In genomic region chr1:110083453-110084225, GRCh38 we compare ENCODE assay signal across 9 cellular contexts. TPM values are rescaled to one million over a fixed set of nuclear protein-coding genes. Genes with fewer than 3 reads are reported as not detected.
A peak's percentile ranks its signal among the peaks of the same experiment; 100 is the strongest.
DNase-seq lines count a peak whose midpoint lies in the region; ATAC-seq and TF ChIP-seq lines count a peak whose summit lies in the region.
"Had no signal": no experiment of that assay in that cellular context is flagged by ENCODE, and none has a peak within 500 bp of the region (broad histone marks: within the 10 kb centered on the region; RNA-seq: fewer than 3 reads in every experiment).

No MANE protein-coding gene starts in this region.

- H3K4me1 ChIP-seq in mucosa of rectum (ENCODE audit: control insufficient read depth in 2 of 2, insufficient read depth in 2 of 2, low read length in 2 of 2): peaks cover 9% of the 10 kb centered on the region in 2 donors
- H3K4me1 ChIP-seq: SJSA1 had no signal

- peaks cover 17% of the 10 kb centered on the region for H3K4me1 Mint-ChIP-seq in activated CD8-positive, alpha-beta memory T cell treated with anti-CD3 and anti-CD28 coated beads, Interleukin-2, amount 10 ng/mL, durations not matched to agents 7 days and 5 days
- peaks cover 25% of the 10 kb centered on the region for H3K4me1 Mint-ChIP-seq in type B pancreatic cell (ENCODE audit: unreplicated experiment)

- H3K27ac ChIP-seq in mucosa of rectum (ENCODE audit: low read depth in 2 of 2, low read length in 2 of 2): no peak overlapping the region
- H3K27ac ChIP-seq: SJSA1 had no signal

- no peak for DNase-seq in activated CD8-positive, alpha-beta memory T cell treated with anti-CD3 and anti-CD28 coated beads, Interleukin-2, amount 10 ng/mL, durations not matched to agents 7 days and 5 days
- no peak for DNase-seq in activated CD8-positive, alpha-beta memory T cell treated with anti-CD3 and anti-CD28 coated beads, Interleukin-2, amount 50 U/mL, for 48 hours
- DNase-seq in choroid plexus epithelial cell (ENCODE audit: low read depth): no peak
- no peak for DNase-seq in type B pancreatic cell (ENCODE audit: extremely low spot score, unreplicated experiment)
- no peak for DNase-seq in NCI-H82 treated with DMSO at 0.1 percent for 48 hours (lab: John Stamatoyannopoulos, UW; ENCODE audit: unreplicated experiment)
- DNase-seq in RKO (ENCODE audit: low spot score): no peak
- no peak for DNase-seq in NCI-H510A treated with DMSO at 0.1 percent for 48 hours (lab: John Stamatoyannopoulos, UW)

- ATAC-seq in activated CD8-positive, alpha-beta memory T cell treated with anti-CD3 and anti-CD28 coated beads, Interleukin-2, amount 10 ng/mL, durations not matched to agents 7 days and 5 days: peak; percentile 31

- peaks cover 21 to 39% of the 10 kb centered on the region in 2 donors for H3K27me3 ChIP-seq in mucosa of rectum (ENCODE audit: control insufficient read depth in 2 of 2, insufficient read depth in 2 of 2, low read length in 2 of 2)

- no peak overlapping the region for H3K27ac Mint-ChIP-seq in activated CD8-positive, alpha-beta memory T cell treated with anti-CD3 and anti-CD28 coated beads, Interleukin-2, amount 10 ng/mL, durations not matched to agents 7 days and 5 days
- H3K27ac Mint-ChIP-seq in type B pancreatic cell: peak overlapping the region; percentile 25

- peak overlapping the region; percentile 18 for H3K4me3 ChIP-seq in choroid plexus epithelial cell (ENCODE audit: low read depth, low read length)
- peak overlapping the region; percentile 66 to 72 for H3K4me3 ChIP-seq in mucosa of rectum (ENCODE audit: low read length in 2 of 2)
- H3K4me3 ChIP-seq: SJSA1 had no signal

- peaks cover 55% of the 10 kb centered on the region for H3K27me3 Mint-ChIP-seq in activated CD8-positive, alpha-beta memory T cell treated with anti-CD3 and anti-CD28 coated beads, Interleukin-2, amount 10 ng/mL, durations not matched to agents 7 days and 5 days
- H3K27me3 Mint-ChIP-seq in type B pancreatic cell: peaks cover 85% of the 10 kb centered on the region

- H3K36me3 Mint-ChIP-seq in activated CD8-positive, alpha-beta memory T cell treated with anti-CD3 and anti-CD28 coated beads, Interleukin-2, amount 10 ng/mL, durations not matched to agents 7 days and 5 days: no peaks in the 10 kb centered on the region
- peaks cover 3% of the 10 kb centered on the region for H3K36me3 Mint-ChIP-seq in type B pancreatic cell

- peak overlapping the region in 1 of 2 donors; percentile 68 for H3K9ac ChIP-seq in mucosa of rectum (ENCODE audit: low read depth in 1 of 2, low read length in 2 of 2)

- H3K4me3 Mint-ChIP-seq in activated CD8-positive, alpha-beta memory T cell treated with anti-CD3 and anti-CD28 coated beads, Interleukin-2, amount 10 ng/mL, durations not matched to agents 7 days and 5 days: peak overlapping the region; percentile 74
- H3K4me3 Mint-ChIP-seq in type B pancreatic cell: peak overlapping the region; percentile 77

- H3K9me3 ChIP-seq in mucosa of rectum (ENCODE audit: control insufficient read depth in 2 of 2, low read length in 2 of 2): no peaks in the 10 kb centered on the region

- no peaks in the 10 kb centered on the region for H3K36me3 ChIP-seq in mucosa of rectum (ENCODE audit: control insufficient read depth in 2 of 2, insufficient read depth in 2 of 2, low read length in 2 of 2)
- H3K36me3 ChIP-seq: SJSA1 had no signal

- CTCF ChIA-PET in activated CD8-positive, alpha-beta memory T cell treated with anti-CD3 and anti-CD28 coated beads, Interleukin-2, amount 10 ng/mL, durations not matched to agents 7 days and 5 days (lab: Charles Lee): interaction anchor here (1.1 to 3.6 kb wide), 3 partner anchors 22 to 49 kb away, joined by 3 to 12 read pairs (median 8); partner anchors contain the start of gene STRIP1

- TF ChIP-seq CTCF in choroid plexus epithelial cell (conservative IDR thresholded peaks at IDR 0.05; ENCODE audit: low read depth, low read length) (no peak), type B pancreatic cell (conservative IDR thresholded peaks at IDR 0.05) (no peak)

- no peaks in the 10 kb centered on the region for H3K9me3 Mint-ChIP-seq in activated CD8-positive, alpha-beta memory T cell treated with anti-CD3 and anti-CD28 coated beads, Interleukin-2, amount 10 ng/mL, durations not matched to agents 7 days and 5 days (ENCODE audit: low read depth)
- no peaks in the 10 kb centered on the region for H3K9me3 Mint-ChIP-seq in type B pancreatic cell

RNA-seq across cellular contexts. Expression of gene ALX3, which starts 13.2 kb away (rescaled TPM):
- total RNA-seq in activated CD8-positive, alpha-beta memory T cell treated with anti-CD3 and anti-CD28 coated beads, Interleukin-2, amount 10 ng/mL, durations not matched to agents 7 days and 5 days: not detected
- total RNA-seq in type B pancreatic cell (ENCODE audit: low replicate concordance): 1.4 and 19.8 TPM in 2 replicates
- total RNA-seq: SJSA1 had no signal

RNA-seq across cellular contexts. Expression of gene UBL4B, which starts 28.6 kb away (rescaled TPM):
- not detected for total RNA-seq in activated CD8-positive, alpha-beta memory T cell treated with anti-CD3 and anti-CD28 coated beads, Interleukin-2, amount 10 ng/mL, durations not matched to agents 7 days and 5 days
- total RNA-seq in type B pancreatic cell (ENCODE audit: low replicate concordance): 1.0 TPM in 1 of 2 replicates, not detected in the other
- total RNA-seq: SJSA1 had no signal

RNA-seq across cellular contexts. Expression of gene STRIP1, which starts 49.2 kb away (rescaled TPM):
- 10 to 100 TPM; 40.4 to 40.8 TPM for total RNA-seq in activated CD8-positive, alpha-beta memory T cell treated with anti-CD3 and anti-CD28 coated beads, Interleukin-2, amount 10 ng/mL, durations not matched to agents 7 days and 5 days
- total RNA-seq in type B pancreatic cell (ENCODE audit: low replicate concordance): 46.7 and 69.2 TPM in 2 replicates
